Comparison of ENCODE assay signal across 1 cellular context in genomic region chr1:210541680-210542358, GRCh38.
TF ChIP-seq lines count a peak whose summit lies in the region.

No MANE protein-coding gene starts in this region.

TF ChIP-seq in IMR-90, 13 proteins besides CTCF, POLR2A, EP300 and RAD21:
- TF ChIP-seq, protein P1, sequence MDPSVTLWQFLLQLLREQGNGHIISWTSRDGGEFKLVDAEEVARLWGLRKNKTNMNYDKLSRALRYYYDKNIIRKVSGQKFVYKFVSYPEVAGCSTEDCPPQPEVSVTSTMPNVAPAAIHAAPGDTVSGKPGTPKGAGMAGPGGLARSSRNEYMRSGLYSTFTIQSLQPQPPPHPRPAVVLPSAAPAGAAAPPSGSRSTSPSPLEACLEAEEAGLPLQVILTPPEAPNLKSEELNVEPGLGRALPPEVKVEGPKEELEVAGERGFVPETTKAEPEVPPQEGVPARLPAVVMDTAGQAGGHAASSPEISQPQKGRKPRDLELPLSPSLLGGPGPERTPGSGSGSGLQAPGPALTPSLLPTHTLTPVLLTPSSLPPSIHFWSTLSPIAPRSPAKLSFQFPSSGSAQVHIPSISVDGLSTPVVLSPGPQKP (IDR thresholded peaks at IDR 0.05; ENCODE audit: borderline replicate concordance, low read depth, low read length), result no peak
- TF ChIP-seq MAFK (IDR thresholded peaks at IDR 0.05; ENCODE audit: low read depth, low read length) (no peak), MXI1 (IDR thresholded peaks at IDR 0.05; ENCODE audit: borderline replicate concordance, low read depth, low read length) (no peak), RFX5 (IDR thresholded peaks at IDR 0.05; ENCODE audit: low read depth, low read length) (no peak), BHLHE40 (IDR thresholded peaks at IDR 0.05; ENCODE audit: low read depth, low read length) (no peak), FOS (IDR thresholded peaks at IDR 0.05; ENCODE audit: low read depth, low read length) (no peak), RCOR1 (IDR thresholded peaks at IDR 0.05; ENCODE audit: insufficient replicate concordance, low read length) (no peak), CEBPB (IDR thresholded peaks at IDR 0.05; ENCODE audit: low read depth, low read length) (no peak), NFE2L2 (IDR thresholded peaks at IDR 0.05; ENCODE audit: low read depth, low read length) (no peak), CHD1 (IDR thresholded peaks at IDR 0.05; ENCODE audit: low read depth, low read length) (no peak), SMC3 (IDR thresholded peaks at IDR 0.05; ENCODE audit: low read depth, low read length) (no peak)
